ENCODE assay signal across 17 cellular contexts in genomic region chrX:124441971-124442370, GRCh38.
A peak's percentile ranks its signal among the peaks of the same experiment; 100 is the strongest.
DNase-seq lines count a peak whose midpoint lies in the region; ATAC-seq, FAIRE-seq and TF ChIP-seq lines count a peak whose summit lies in the region.
"Had no signal": no experiment of that assay in that cellular context is flagged by ENCODE, and none has a peak within 500 bp of the region (broad histone marks: within the 10 kb centered on the region; RNA-seq: fewer than 3 reads in every experiment).

No MANE protein-coding gene starts in this region.

- peak overlapping the region; percentile 63 for H3K27ac Mint-ChIP-seq in activated CD8-positive, alpha-beta T cell treated with anti-CD3 and anti-CD28 coated beads for 36 hours
- no peak overlapping the region for H3K27ac Mint-ChIP-seq in activated CD8-positive, alpha-beta T cell treated with anti-CD3 and anti-CD28 coated beads, Interleukin-2, amount 10 ng/mL, durations not matched to agents 7 days and 5 days
- H3K27ac Mint-ChIP-seq in activated naive CD8-positive, alpha-beta T cell: peak overlapping the region; percentile 38
- peak overlapping the region; percentile 36 for H3K27ac Mint-ChIP-seq in neural crest cell (ENCODE audit: unreplicated experiment)
- H3K27ac Mint-ChIP-seq: B cell had no signal

- no peaks in the 10 kb centered on the region for H3K4me1 ChIP-seq in A549
- H3K4me1 ChIP-seq: BLaER1 treated with 17β-estradiol and CSF1 and Interleukin-3, amounts not matched to agents 10 nM and 100 nM had no signal

- no peak for TF ChIP-seq RAD21 in A549 (conservative IDR thresholded peaks at IDR 0.05 in 1 of 2, IDR thresholded peaks at IDR 0.05 in 1 of 2)

- TF ChIP-seq EP300 in A549 (IDR thresholded peaks at IDR 0.05): no peak

- H3K9me3 ChIP-seq in A549: no peaks in the 10 kb centered on the region
- H3K9me3 ChIP-seq: BLaER1 treated with 17β-estradiol and CSF1 and Interleukin-3, amounts not matched to agents 10 nM and 100 nM; HAP-1 had no signal

- TF ChIP-seq CTCF in activated CD8-positive, alpha-beta T cell treated with anti-CD3 and anti-CD28 coated beads for 36 hours (IDR thresholded peaks at IDR 0.05): no peak
- no peak for TF ChIP-seq CTCF in A549 (IDR thresholded peaks at IDR 0.05)
- no peak for TF ChIP-seq CTCF in neural crest cell (conservative IDR thresholded peaks at IDR 0.05)

- no peak overlapping the region for H3K4me3 Mint-ChIP-seq in activated CD8-positive, alpha-beta T cell treated with anti-CD3 and anti-CD28 coated beads for 36 hours
- no peak overlapping the region for H3K4me3 Mint-ChIP-seq in activated CD8-positive, alpha-beta T cell treated with anti-CD3 and anti-CD28 coated beads, Interleukin-2, amount 10 ng/mL, durations not matched to agents 7 days and 5 days
- H3K4me3 Mint-ChIP-seq in activated naive CD8-positive, alpha-beta T cell: no peak overlapping the region
- no peak overlapping the region for H3K4me3 Mint-ChIP-seq in neural crest cell
- H3K4me3 Mint-ChIP-seq: B cell; CD8-positive, alpha-beta T cell had no signal

- POLR2A ChIA-PET in activated CD8-positive, alpha-beta T cell treated with anti-CD3 and anti-CD28 coated beads for 36 hours (lab: Charles Lee): no interaction called here
- POLR2A ChIA-PET in activated CD8-positive, alpha-beta T cell treated with anti-CD3 and anti-CD28 coated beads, Interleukin-2, amount 10 ng/mL, durations not matched to agents 7 days and 5 days (lab: Charles Lee): no interaction called here
- POLR2A ChIA-PET in A549 (lab: Yijun Ruan, JAX): no interaction called here

- ATAC-seq in activated CD8-positive, alpha-beta T cell treated with anti-CD3 and anti-CD28 coated beads for 36 hours: peak; percentile 39
- no peak for ATAC-seq in activated CD8-positive, alpha-beta T cell treated with anti-CD3 and anti-CD28 coated beads, Interleukin-2, amount 10 ng/mL, durations not matched to agents 7 days and 5 days
- ATAC-seq in A549: no peak
- ATAC-seq: CD8-positive, alpha-beta T cell had no signal

- H3K4me2 ChIP-seq in A549: no peak overlapping the region
- H3K4me2 ChIP-seq: BLaER1 treated with 17β-estradiol and CSF1 and Interleukin-3, amounts not matched to agents 10 nM and 100 nM had no signal

- FAIRE-seq in A549 (lab: Jason Lieb, UNC): peak; percentile 32
- FAIRE-seq: GM19239 had no signal

- TF ChIP-seq POLR2A in A549 (IDR thresholded peaks at IDR 0.05; ENCODE audit: low read length): no peak

- H3K4me1 Mint-ChIP-seq in activated CD8-positive, alpha-beta T cell treated with anti-CD3 and anti-CD28 coated beads for 36 hours (ENCODE audit: low read depth): peaks cover 25% of the 10 kb centered on the region
- H3K4me1 Mint-ChIP-seq in activated CD8-positive, alpha-beta T cell treated with anti-CD3 and anti-CD28 coated beads, Interleukin-2, amount 10 ng/mL, durations not matched to agents 7 days and 5 days (ENCODE audit: low read depth): peaks cover 5% of the 10 kb centered on the region
- peaks cover 25% of the 10 kb centered on the region for H3K4me1 Mint-ChIP-seq in activated naive CD8-positive, alpha-beta T cell (ENCODE audit: low read depth)
- peaks cover 8% of the 10 kb centered on the region for H3K4me1 Mint-ChIP-seq in neural crest cell
- H3K4me1 Mint-ChIP-seq: B cell had no signal

- WGBS in A549 (ENCODE audit: missing lambda C conversion rate): 26% methylated on average over 1 of the region's 1 CpG

- intact Hi-C loops in activated CD8-positive, alpha-beta T cell treated with anti-CD3 and anti-CD28 coated beads for 36 hours (cut with micrococcal nuclease): no loop called here

- H3K9me3 Mint-ChIP-seq in activated CD8-positive, alpha-beta T cell treated with anti-CD3 and anti-CD28 coated beads for 36 hours: no peaks in the 10 kb centered on the region
- no peaks in the 10 kb centered on the region for H3K9me3 Mint-ChIP-seq in activated CD8-positive, alpha-beta T cell treated with anti-CD3 and anti-CD28 coated beads, Interleukin-2, amount 10 ng/mL, durations not matched to agents 7 days and 5 days (ENCODE audit: insufficient read depth)
- H3K9me3 Mint-ChIP-seq in activated naive CD8-positive, alpha-beta T cell (ENCODE audit: low read depth): no peaks in the 10 kb centered on the region
- no peaks in the 10 kb centered on the region for H3K9me3 Mint-ChIP-seq in neural crest cell
- H3K9me3 Mint-ChIP-seq: CD8-positive, alpha-beta T cell had no signal

- H3K27me3 Mint-ChIP-seq in activated CD8-positive, alpha-beta T cell treated with anti-CD3 and anti-CD28 coated beads for 36 hours: no peaks in the 10 kb centered on the region
- H3K27me3 Mint-ChIP-seq in activated CD8-positive, alpha-beta T cell treated with anti-CD3 and anti-CD28 coated beads, Interleukin-2, amount 10 ng/mL, durations not matched to agents 7 days and 5 days (ENCODE audit: low read depth): no peaks in the 10 kb centered on the region
- no peaks in the 10 kb centered on the region for H3K27me3 Mint-ChIP-seq in activated naive CD8-positive, alpha-beta T cell
- no peaks in the 10 kb centered on the region for H3K27me3 Mint-ChIP-seq in neural crest cell (ENCODE audit: low read depth)

- no peaks in the 10 kb centered on the region for H3K36me3 Mint-ChIP-seq in activated CD8-positive, alpha-beta T cell treated with anti-CD3 and anti-CD28 coated beads for 36 hours (ENCODE audit: low read depth)
- no peaks in the 10 kb centered on the region for H3K36me3 Mint-ChIP-seq in activated CD8-positive, alpha-beta T cell treated with anti-CD3 and anti-CD28 coated beads, Interleukin-2, amount 10 ng/mL, durations not matched to agents 7 days and 5 days (ENCODE audit: low read depth)
- peaks cover 2% of the 10 kb centered on the region for H3K36me3 Mint-ChIP-seq in activated naive CD8-positive, alpha-beta T cell
- H3K36me3 Mint-ChIP-seq in neural crest cell (ENCODE audit: low read depth): no peaks in the 10 kb centered on the region
- H3K36me3 Mint-ChIP-seq: CD8-positive, alpha-beta T cell had no signal

- no peak overlapping the region for H3K4me3 ChIP-seq in A549
- H3K4me3 ChIP-seq: BLaER1 treated with 17β-estradiol and CSF1 and Interleukin-3, amounts not matched to agents 10 nM and 100 nM; GM23248; HAP-1 had no signal

- peak; percentile 12 for DNase-seq in activated CD8-positive, alpha-beta T cell treated with anti-CD3 and anti-CD28 coated beads for 36 hours
- no peak for DNase-seq in activated CD8-positive, alpha-beta T cell treated with anti-CD3 and anti-CD28 coated beads, Interleukin-2, amount 10 ng/mL, durations not matched to agents 7 days and 5 days
- no peak for DNase-seq in A549 (ENCODE audit: low read depth in 1 of 2, low spot score in 1 of 2)
- no peak for DNase-seq in neural crest cell (ENCODE audit: low read depth, low spot score)
- no peak for DNase-seq in GM19238 (ENCODE audit: insufficient read length, low spot score)
- DNase-seq in pons (ENCODE audit: low spot score): no peak
- DNase-seq: 8988T; Calu3; CD8-positive, alpha-beta T cell; DMS79 treated with DMSO at 0.1 percent for 48 hours; GF-D8; GM23248 had no signal

- no peak overlapping the region for H3K27ac ChIP-seq in A549
- H3K27ac ChIP-seq: BLaER1 treated with 17β-estradiol and CSF1 and Interleukin-3, amounts not matched to agents 10 nM and 100 nM; GM23248 had no signal

- CTCF ChIA-PET in activated CD8-positive, alpha-beta T cell treated with anti-CD3 and anti-CD28 coated beads for 36 hours (lab: Charles Lee): no interaction called here
- CTCF ChIA-PET in activated CD8-positive, alpha-beta T cell treated with anti-CD3 and anti-CD28 coated beads, Interleukin-2, amount 10 ng/mL, durations not matched to agents 7 days and 5 days (lab: Charles Lee): no interaction called here
- CTCF ChIA-PET in A549 (lab: Yijun Ruan, JAX): interaction anchor here (1.3 kb wide), 1 partner anchor 11 kb away, joined by 3 read pairs; no protein-coding TSS in a partner anchor

TF ChIP-seq in A549, 52 proteins besides CTCF, POLR2A, EP300 and RAD21:
- no peak for TF ChIP-seq SREBF2 (IDR thresholded peaks at IDR 0.05)
- TF ChIP-seq KDM1A (IDR thresholded peaks at IDR 0.05; ENCODE audit: low read depth): no peak
- no peak for TF ChIP-seq MAZ (IDR thresholded peaks at IDR 0.05; ENCODE audit: borderline replicate concordance, low read depth, low read length)
- TF ChIP-seq E2F6 (IDR thresholded peaks at IDR 0.05; ENCODE audit: borderline replicate concordance, low read depth): no peak
- no peak for TF ChIP-seq CHD2 (IDR thresholded peaks at IDR 0.05; ENCODE audit: low read length, partially characterized antibody)
